In genomic region chr3:13574798-13575451, GRCh38 we compare ENCODE assay signal across 1 cellular context.
TF ChIP-seq lines count a peak whose summit lies in the region.

No MANE protein-coding gene starts in this region.

TF ChIP-seq in K562, 482 proteins besides CTCF, POLR2A, EP300 and RAD21 (continued from another document and continues in another):
- no peak for TF ChIP-seq RREB1 (CRISPR knock-in tag; IDR thresholded peaks at IDR 0.05)
- TF ChIP-seq KAT2B (IDR thresholded peaks at IDR 0.05; ENCODE audit: low read depth, low read length) = no peak
- TF ChIP-seq BHLHE40 (IDR thresholded peaks at IDR 0.05; ENCODE audit: low read length) = peak; percentile 32; the same call in 1 of the 2 replicates
- TF ChIP-seq MCM5 (IDR thresholded peaks at IDR 0.05; ENCODE audit: low read depth) = no peak
- TF ChIP-seq BRD9 (IDR thresholded peaks at IDR 0.05; ENCODE audit: low read depth, partially characterized antibody) = no peak
- no peak for TF ChIP-seq ZNF592 (IDR thresholded peaks at IDR 0.05)
- no peak for TF ChIP-seq SAFB (IDR thresholded peaks at IDR 0.05; ENCODE audit: borderline replicate concordance, low read depth, low read length)
- no peak for TF ChIP-seq IRF9 (tag; IDR thresholded peaks at IDR 0.05)
- TF ChIP-seq PRPF4 (IDR thresholded peaks at IDR 0.05; ENCODE audit: insufficient read depth, low read depth, low read length, poor library complexity, severe bottlenecking) = no peak
- TF ChIP-seq MAX (CRISPR knock-in tag; IDR thresholded peaks at IDR 0.05) = no peak
- TF ChIP-seq MGA (IDR thresholded peaks at IDR 0.05) = no peak
- TF ChIP-seq ZNF766 (CRISPR knock-in tag; conservative IDR thresholded peaks at IDR 0.05) = no peak
- TF ChIP-seq GATA2 (CRISPR knock-in tag; IDR thresholded peaks at IDR 0.05) = peak; percentile 56; the same call in 1 of the 2 replicates
- no peak for TF ChIP-seq RBM34 (IDR thresholded peaks at IDR 0.05; ENCODE audit: borderline replicate concordance, insufficient read depth, low read length)
- TF ChIP-seq FIP1L1 (IDR thresholded peaks at IDR 0.05; ENCODE audit: low read depth, low read length, poor library complexity, severe bottlenecking) = no peak
- no peak for TF ChIP-seq HEY1 (CRISPR knock-in tag; IDR thresholded peaks at IDR 0.05; ENCODE audit: borderline replicate concordance)
- TF ChIP-seq CBX3 (IDR thresholded peaks at IDR 0.05; ENCODE audit: borderline replicate concordance in 1 of 2, low read length in 2 of 2) = peak in 1 of 2 experiments; percentile 50; a peak in 1 of 3 replicates
- peak in 1 of 3 experiments; percentile 4 for TF ChIP-seq YY1 (IDR thresholded peaks at IDR 0.05; ENCODE audit: borderline replicate concordance in 1 of 3, control insufficient read depth in 1 of 3, extremely low read depth in 1 of 3, insufficient read depth in 3 of 3, insufficient read length in 1 of 3, insufficient replicate concordance in 2 of 3, low read depth in 1 of 3, low read length in 2 of 3)
- no peak for TF ChIP-seq ZC3H11A (IDR thresholded peaks at IDR 0.05; ENCODE audit: low read depth, low read length)
- TF ChIP-seq SPI1 (IDR thresholded peaks at IDR 0.05; ENCODE audit: borderline replicate concordance, low read depth, low read length) = peak; percentile 35; the same call in 1 of the 2 replicates
- TF ChIP-seq ETV5 (CRISPR knock-in tag; IDR thresholded peaks at IDR 0.05; ENCODE audit: low read depth) = no peak
- no peak for TF ChIP-seq THRAP3 (IDR thresholded peaks at IDR 0.05; ENCODE audit: borderline replicate concordance)
- 0 out of 2 replicates have a peak, but pooled peaks have one; percentile 12 for TF ChIP-seq TAF7 (tag; IDR thresholded peaks at IDR 0.05)
- TF ChIP-seq MIER1 (IDR thresholded peaks at IDR 0.05; ENCODE audit: low read depth) = no peak
- TF ChIP-seq ZNF384 (IDR thresholded peaks at IDR 0.05; ENCODE audit: low read depth, low read length) = no peak
- TF ChIP-seq TRIM28 (IDR thresholded peaks at IDR 0.05) = no peak
- TF ChIP-seq MCM7 (IDR thresholded peaks at IDR 0.05) = no peak
- no peak for TF ChIP-seq ZZZ3 (IDR thresholded peaks at IDR 0.05)
